27 cellular contexts compared by ENCODE assay signal in the genomic region with DNA sequence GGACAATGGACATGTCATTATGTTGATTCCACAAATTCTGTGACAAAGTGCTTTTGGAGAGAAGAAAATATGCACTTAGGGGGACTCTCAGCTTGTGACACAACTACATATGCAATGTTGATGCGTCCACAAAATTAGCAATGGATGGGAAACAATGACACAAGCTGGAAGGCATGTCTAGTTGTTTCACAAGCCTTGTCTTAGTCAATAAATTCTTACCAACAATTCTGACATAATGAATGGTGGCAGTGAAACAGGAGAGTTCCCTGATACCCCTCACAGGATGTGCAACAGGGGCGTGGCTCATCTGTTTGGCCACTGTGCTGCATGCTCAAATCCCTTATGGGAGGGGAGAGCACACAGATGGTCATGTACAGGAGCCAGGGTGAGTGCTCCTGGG.
DNase-seq lines count a peak whose midpoint lies in the region; FAIRE-seq and TF ChIP-seq lines count a peak whose summit lies in the region.
"Had no signal": no experiment of that assay in that cellular context is flagged by ENCODE, and none has a peak within 500 bp of the region (broad histone marks: within the 10 kb centered on the region; RNA-seq: fewer than 3 reads in every experiment).

No MANE protein-coding gene starts in this region.

- no peak overlapping the region for H2AFZ ChIP-seq in smooth muscle cell (ENCODE audit: low read depth)

- WGBS in smooth muscle cell (ENCODE audit: low lambda C conversion rate): 81% methylated on average over 2 of the region's 2 CpGs

- H3K27ac Mint-ChIP-seq in HFFc6: no peak overlapping the region
- H3K27ac Mint-ChIP-seq: CD14-positive monocyte; CD4-positive, alpha-beta memory T cell; CD4-positive, CD25-positive, alpha-beta regulatory T cell; CD8-positive, alpha-beta memory T cell had no signal

- H4K20me1 ChIP-seq in smooth muscle cell (ENCODE audit: low read depth): no peaks in the 10 kb centered on the region
- H4K20me1 ChIP-seq: BLaER1 had no signal

- H3K79me2 ChIP-seq in smooth muscle cell (ENCODE audit: low read depth): no peaks in the 10 kb centered on the region

- H3K4me1 ChIP-seq in smooth muscle cell (ENCODE audit: low read depth): no peaks in the 10 kb centered on the region
- H3K4me1 ChIP-seq: BE2C, BLaER1 had no signal

- TF ChIP-seq POLR2A in GM12891 (IDR thresholded peaks at IDR 0.05; ENCODE audit: low read depth, low read length): no peak

- H3K9me3 ChIP-seq in smooth muscle cell (replicated peaks; ENCODE audit: low read depth): no peaks in the 10 kb centered on the region
- H3K9me3 ChIP-seq: BE2C, BLaER1 had no signal

- no peaks in the 10 kb centered on the region for H3K4me1 Mint-ChIP-seq in HFFc6 (ENCODE audit: low read depth)
- H3K4me1 Mint-ChIP-seq: CD14-positive monocyte; CD4-positive, alpha-beta memory T cell; CD4-positive, CD25-positive, alpha-beta regulatory T cell; CD8-positive, alpha-beta memory T cell had no signal

- H3K36me3 ChIP-seq in smooth muscle cell (ENCODE audit: low read depth): no peaks in the 10 kb centered on the region
- H3K36me3 ChIP-seq: BE2C, BLaER1 had no signal

- no peaks in the 10 kb centered on the region for H3F3A ChIP-seq in smooth muscle cell (ENCODE audit: low read depth)

- DNase-seq in NCI-H69 (lab: John Stamatoyannopoulos, UW) (peak; percentile 17), smooth muscle cell (lab: John Stamatoyannopoulos, UW; ENCODE audit: unreplicated experiment) (no peak), urothelium cell line (ENCODE audit: low spot score) (no peak), GM12891 (ENCODE audit: insufficient read length, low spot score) (no peak), HFFc6 (no peak)
- DNase-seq in activated CD8-positive, alpha-beta memory T cell treated with anti-CD3 and anti-CD28 coated beads for 24 hours: no peak
- DNase-seq: 8988T; ACHN; BE2C; C1 segment of cervical spinal cord; CD4-positive, alpha-beta memory T cell; CD4-positive, CD25-positive, alpha-beta regulatory T cell; CD8-positive, alpha-beta memory T cell; COR-L47; DMS 273 treated with DMSO at 0.1 percent for 48 hours; DMS153; DMS53; DMS79; DND-41; EL; GDM1 had no signal

- H3K27ac ChIP-seq in smooth muscle cell (ENCODE audit: low read depth): peak overlapping the region; percentile 77
- H3K27ac ChIP-seq: BLaER1 had no signal

- no peak overlapping the region for H3K4me3 Mint-ChIP-seq in HFFc6
- H3K4me3 Mint-ChIP-seq: CD14-positive monocyte; CD4-positive, alpha-beta memory T cell; CD4-positive, CD25-positive, alpha-beta regulatory T cell; CD8-positive, alpha-beta memory T cell had no signal

- H3K36me3 Mint-ChIP-seq in HFFc6 (ENCODE audit: low read depth): peaks cover 6% of the 10 kb centered on the region; the same call in 1 of the 2 replicates
- H3K36me3 Mint-ChIP-seq: CD14-positive monocyte; CD4-positive, alpha-beta memory T cell; CD4-positive, CD25-positive, alpha-beta regulatory T cell; CD8-positive, alpha-beta memory T cell had no signal

- no peaks in the 10 kb centered on the region for H3K27me3 ChIP-seq in smooth muscle cell (ENCODE audit: low read depth)
- H3K27me3 ChIP-seq: BE2C, BLaER1 had no signal

- H3K9me3 Mint-ChIP-seq in HFFc6: peaks cover 69% of the 10 kb centered on the region

- no peaks in the 10 kb centered on the region; the same call in 1 of the 2 replicates for H3K27me3 Mint-ChIP-seq in HFFc6 (ENCODE audit: insufficient read depth)
- H3K27me3 Mint-ChIP-seq: CD4-positive, alpha-beta memory T cell; CD8-positive, alpha-beta memory T cell had no signal

- H3K4me2 ChIP-seq in smooth muscle cell: no peak overlapping the region
- H3K4me2 ChIP-seq: BLaER1 had no signal

- no peak overlapping the region for H3K9ac ChIP-seq in smooth muscle cell (ENCODE audit: low read depth)
- H3K9ac ChIP-seq: BLaER1 had no signal

- TF ChIP-seq CTCF in smooth muscle cell (IDR thresholded peaks at IDR 0.05; ENCODE audit: borderline replicate concordance, insufficient read depth, poor library complexity, severe bottlenecking) (no peak), HFFc6 (IDR thresholded peaks at IDR 0.05) (no peak)

- no peak overlapping the region for H3K4me3 ChIP-seq in smooth muscle cell
- H3K4me3 ChIP-seq: BLaER1 had no signal

- peak; percentile 20 for FAIRE-seq in urothelium cell line (lab: Jason Lieb, UNC)
- FAIRE-seq in GM12891 (lab: Jason Lieb, UNC): no peak
- FAIRE-seq: A204.1, GM12892, GM18507, GM19239 had no signal

TF ChIP-seq in GM12891, 5 proteins besides CTCF, POLR2A, EP300 and RAD21:
- TF ChIP-seq SPI1 (IDR thresholded peaks at IDR 0.05; ENCODE audit: low read depth, low read length) (no peak), POU2F2 (IDR thresholded peaks at IDR 0.05; ENCODE audit: low read depth, low read length) (no peak), PAX5 (IDR thresholded peaks at IDR 0.05; ENCODE audit: insufficient read depth, low read length, severe bottlenecking) (no peak), POLR2AphosphoS5 (IDR thresholded peaks at IDR 0.05; ENCODE audit: low read depth, low read length) (no peak), TAF1 (IDR thresholded peaks at IDR 0.05; ENCODE audit: low read depth, low read length) (no peak)
